7 cellular contexts compared by ENCODE assay signal in the genomic region with DNA sequence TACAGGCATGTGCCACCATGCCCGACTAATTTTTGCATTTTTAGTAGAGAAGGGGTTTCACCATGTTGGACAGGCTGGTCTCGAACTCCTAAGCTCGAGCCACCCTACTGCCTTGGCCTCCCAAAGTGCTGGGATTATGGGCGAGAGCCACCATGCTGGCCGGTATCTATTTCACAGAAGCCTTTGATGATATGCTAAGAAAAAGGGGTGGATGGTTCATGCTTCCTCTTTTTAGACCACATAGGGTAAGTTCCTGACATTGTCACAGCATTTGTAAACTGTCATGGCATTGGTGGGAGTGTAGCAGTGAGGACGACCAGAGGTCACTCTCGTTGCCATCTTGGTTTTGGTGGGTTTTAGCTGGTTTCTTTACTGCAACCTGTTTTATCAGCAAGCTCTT. TPM values are rescaled to one million over a fixed set of nuclear protein-coding genes. Genes with fewer than 3 reads are reported as not detected.
DNase-seq lines count a peak whose midpoint lies in the region; ATAC-seq and TF ChIP-seq lines count a peak whose summit lies in the region.
"Not testable (repeated sequence)": the region's sequence is repeated elsewhere in the genome, so short reads cannot be mapped to it uniquely, and the experiment has no call there.

No MANE protein-coding gene starts in this region.

- not testable (repeated sequence) for TF ChIP-seq CTCF in activated B cell treated with CpG ODN at 0.5 μM for 24 hours (IDR thresholded peaks at IDR 0.05)

- DNase-seq in NOMO-1 (lab: John Stamatoyannopoulos, UW; ENCODE audit: unreplicated experiment in 2 of 2), result peak; percentile 33 to 58
- not testable (repeated sequence) for DNase-seq in activated B cell treated with CpG ODN at 0.5 μM for 24 hours

- CTCF ChIA-PET in activated B cell treated with CpG ODN at 0.5 μM for 24 hours (lab: Charles Lee), result interaction anchor here (1.6 kb wide), 1 partner anchor 9 kb away, joined by 13 read pairs; no protein-coding TSS in a partner anchor

- ATAC-seq in GM18499 (IDR thresholded peaks at IDR 0.05; ENCODE audit: insufficient read depth, unreplicated experiment), result peak; percentile 68
- ATAC-seq in GM19043 (IDR thresholded peaks at IDR 0.05; ENCODE audit: low read depth, unreplicated experiment), result peak; percentile 74
- peak; percentile 59 for ATAC-seq in GM21529 (IDR thresholded peaks at IDR 0.05; ENCODE audit: unreplicated experiment)
- ATAC-seq in HG02981 (IDR thresholded peaks at IDR 0.05; ENCODE audit: unreplicated experiment), result peak; percentile 88
- peak; percentile 49 for ATAC-seq in HG03460 (IDR thresholded peaks at IDR 0.05; ENCODE audit: unreplicated experiment)
- peak; percentile 40 for ATAC-seq in activated B cell treated with CpG ODN at 0.5 μM for 24 hours (ENCODE audit: low read depth)

- H3K27ac Mint-ChIP-seq in activated B cell treated with CpG ODN at 0.5 μM for 24 hours, result not testable (repeated sequence)

- H3K9me3 Mint-ChIP-seq in activated B cell treated with CpG ODN at 0.5 μM for 24 hours, result not testable (repeated sequence)

- POLR2A ChIA-PET in activated B cell treated with CpG ODN at 0.5 μM for 24 hours (lab: Charles Lee), result interaction anchor here (0.7 to 1.2 kb wide), 3 partner anchors 8 to 326 kb away, joined by 3 to 4 read pairs (median 3); no protein-coding TSS in a partner anchor

- not testable (repeated sequence) for H3K4me3 Mint-ChIP-seq in activated B cell treated with CpG ODN at 0.5 μM for 24 hours

- intact Hi-C loops in activated B cell treated with CpG ODN at 0.5 μM for 24 hours (cut with micrococcal nuclease), result not testable (repeated sequence)

- H3K36me3 Mint-ChIP-seq in activated B cell treated with CpG ODN at 0.5 μM for 24 hours (ENCODE audit: low read depth), result peaks cover 44% of the 10 kb centered on the region

- not testable (repeated sequence) for H3K27me3 Mint-ChIP-seq in activated B cell treated with CpG ODN at 0.5 μM for 24 hours

- H3K4me1 Mint-ChIP-seq in activated B cell treated with CpG ODN at 0.5 μM for 24 hours, result not testable (repeated sequence)

RNA-seq across cellular contexts. Expression of a gene that starts 10.8 kb away (rescaled TPM):
- total RNA-seq in activated B cell treated with CpG ODN at 0.5 μM for 24 hours, result 27.4 and 28.2 TPM in 2 replicates
